ENCODE assay signal across 27 cellular contexts in the genomic region with DNA sequence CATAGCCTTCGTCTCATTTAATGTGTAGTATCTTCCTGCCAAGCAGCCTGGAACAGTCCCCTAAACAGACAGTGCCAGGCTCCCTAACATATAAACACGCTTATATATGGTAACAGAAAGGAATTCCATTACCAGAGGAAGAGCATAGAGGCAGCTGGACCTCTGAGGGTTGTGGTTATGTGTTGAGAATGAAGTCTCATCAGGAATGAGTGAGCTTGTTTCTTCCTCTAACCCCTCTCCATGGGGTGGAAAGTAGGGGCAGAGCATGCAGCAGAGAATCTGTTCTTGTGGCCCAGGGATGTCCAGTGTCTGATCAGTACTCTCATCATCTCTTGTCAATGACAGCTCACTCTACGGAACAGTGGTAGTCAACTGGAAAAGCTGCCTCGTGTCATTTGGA. TPM values are rescaled to one million over a fixed set of nuclear protein-coding genes. Genes with fewer than 3 reads are reported as not detected.
A peak's percentile ranks its signal among the peaks of the same experiment; 100 is the strongest.
DNase-seq lines count a peak whose midpoint lies in the region; ATAC-seq and TF ChIP-seq lines count a peak whose summit lies in the region.
"Had no signal": no experiment of that assay in that cellular context is flagged by ENCODE, and none has a peak within 500 bp of the region (broad histone marks: within the 10 kb centered on the region; RNA-seq: fewer than 3 reads in every experiment).

No MANE protein-coding gene starts in this region.

- peak overlapping the region; percentile 17 to 97 (median 66) for H3K27ac ChIP-seq in sigmoid colon
- H3K27ac ChIP-seq: 22Rv1, A549, BLaER1 had no signal

- 89 to 95% methylated on average over 4 of the region's 4 CpGs for whole genome bisulfite sequencing in sigmoid colon, 2 donors

- H3K9me3 ChIP-seq in sigmoid colon = no peaks in the 10 kb centered on the region
- H3K9me3 ChIP-seq: A549, BE2C, BLaER1 had no signal

- no peak for TF ChIP-seq CTCF in sigmoid colon (IDR thresholded peaks at IDR 0.05)

- no peaks in the 10 kb centered on the region for H3K9me3 Mint-ChIP-seq in activated CD4-positive, alpha-beta T cell treated with anti-CD3 and anti-CD28 coated beads, Interleukin-2, amount 10 ng/mL, durations not matched to agents 24 days and 14 days
- H3K9me3 Mint-ChIP-seq in activated CD4-positive, alpha-beta T cell treated with anti-CD3 and anti-CD28 coated beads, Interleukin-2, amount 10 ng/mL, durations not matched to agents 7 days and 5 days = no peaks in the 10 kb centered on the region
- H3K9me3 Mint-ChIP-seq: CD4-positive, CD25-positive, alpha-beta regulatory T cell; CD8-positive, alpha-beta memory T cell had no signal

- intact Hi-C loops in activated CD4-positive, alpha-beta T cell treated with anti-CD3 and anti-CD28 coated beads, Interleukin-2, amount 10 ng/mL, durations not matched to agents 24 days and 14 days (cut with micrococcal nuclease) = no loop called here
- intact Hi-C loops in sigmoid colon (cut with DNase I) = no loop called here

- H3K27me3 Mint-ChIP-seq in activated CD4-positive, alpha-beta T cell treated with anti-CD3 and anti-CD28 coated beads, Interleukin-2, amount 10 ng/mL, durations not matched to agents 24 days and 14 days = no peaks in the 10 kb centered on the region
- no peaks in the 10 kb centered on the region for H3K27me3 Mint-ChIP-seq in activated CD4-positive, alpha-beta T cell treated with anti-CD3 and anti-CD28 coated beads, Interleukin-2, amount 10 ng/mL, durations not matched to agents 7 days and 5 days

- peaks cover 0 to 13% (median 0%) of the 10 kb centered on the region in 4 donors for H3K36me3 ChIP-seq in sigmoid colon
- H3K36me3 ChIP-seq: BE2C, BLaER1 had no signal

- no peak for TF ChIP-seq EP300 in sigmoid colon (IDR thresholded peaks at IDR 0.05)

- no peak overlapping the region for H3K27ac Mint-ChIP-seq in activated CD4-positive, alpha-beta T cell treated with anti-CD3 and anti-CD28 coated beads, Interleukin-2, amount 10 ng/mL, durations not matched to agents 24 days and 14 days
- H3K27ac Mint-ChIP-seq in activated CD4-positive, alpha-beta T cell treated with anti-CD3 and anti-CD28 coated beads, Interleukin-2, amount 10 ng/mL, durations not matched to agents 7 days and 5 days = no peak overlapping the region
- H3K27ac Mint-ChIP-seq: CD4-positive, alpha-beta memory T cell; CD4-positive, CD25-positive, alpha-beta regulatory T cell; CD8-positive, alpha-beta memory T cell had no signal

- no peaks in the 10 kb centered on the region for H3K27me3 ChIP-seq in sigmoid colon
- H3K27me3 ChIP-seq: BE2C, BLaER1 had no signal

- H3K4me3 ChIP-seq in sigmoid colon = no peak overlapping the region
- H3K4me3 ChIP-seq: A549, BLaER1, GM12878 had no signal

- POLR2A ChIA-PET in activated CD4-positive, alpha-beta T cell treated with anti-CD3 and anti-CD28 coated beads, Interleukin-2, amount 10 ng/mL, durations not matched to agents 7 days and 5 days (lab: Charles Lee) = no interaction called here

- peak; percentile 15 for DNase-seq in activated CD4-positive, alpha-beta T cell treated with anti-CD3 and anti-CD28 coated beads, Interleukin-2, amount 10 ng/mL, durations not matched to agents 24 days and 14 days
- DNase-seq in activated CD4-positive, alpha-beta T cell treated with anti-CD3 and anti-CD28 coated beads, Interleukin-2, amount 10 ng/mL, durations not matched to agents 7 days and 5 days = no peak
- DNase-seq in fibroblast of peridontal ligament (ENCODE audit: extremely low read depth) = peak; percentile 23
- no peak for DNase-seq in sigmoid colon
- no peak for DNase-seq in stimulated activated CD4-positive, alpha-beta T cell treated with anti-CD3 and anti-CD28 coated beads, Interleukin-1b, Interleukin-23, amount 100 ng/mL, for 48 hours
- no peak for DNase-seq in AG20443 (ENCODE audit: low spot score)
- DNase-seq: BE2C; C1 segment of cervical spinal cord; CD4-positive, alpha-beta memory T cell; CD4-positive, CD25-positive, alpha-beta regulatory T cell; CD8-positive, alpha-beta memory T cell; COR-L47; DMS 273 treated with DMSO at 0.1 percent for 48 hours; DMS153; DMS53; DMS79; DND-41; EL; GDM1 had no signal

- H3K4me1 ChIP-seq in sigmoid colon = peaks cover 0 to 59% (median 47%) of the 10 kb centered on the region in 4 donors
- H3K4me1 ChIP-seq: A549, BE2C, BLaER1 had no signal

- no peaks in the 10 kb centered on the region for H3K4me1 Mint-ChIP-seq in activated CD4-positive, alpha-beta T cell treated with anti-CD3 and anti-CD28 coated beads, Interleukin-2, amount 10 ng/mL, durations not matched to agents 24 days and 14 days
- H3K4me1 Mint-ChIP-seq in activated CD4-positive, alpha-beta T cell treated with anti-CD3 and anti-CD28 coated beads, Interleukin-2, amount 10 ng/mL, durations not matched to agents 7 days and 5 days = no peaks in the 10 kb centered on the region
- H3K4me1 Mint-ChIP-seq: CD14-positive monocyte; CD4-positive, alpha-beta memory T cell; CD4-positive, CD25-positive, alpha-beta regulatory T cell; CD8-positive, alpha-beta memory T cell had no signal

- ATAC-seq in HG02798 (IDR thresholded peaks at IDR 0.05; ENCODE audit: poor library complexity, unreplicated experiment) = no peak
- ATAC-seq: A549, GM12878 had no signal

- CTCF ChIA-PET in activated CD4-positive, alpha-beta T cell treated with anti-CD3 and anti-CD28 coated beads, Interleukin-2, amount 10 ng/mL, durations not matched to agents 7 days and 5 days (lab: Charles Lee) = no interaction called here

- no peaks in the 10 kb centered on the region for H3K36me3 Mint-ChIP-seq in activated CD4-positive, alpha-beta T cell treated with anti-CD3 and anti-CD28 coated beads, Interleukin-2, amount 10 ng/mL, durations not matched to agents 24 days and 14 days (ENCODE audit: low read depth)
- no peaks in the 10 kb centered on the region for H3K36me3 Mint-ChIP-seq in activated CD4-positive, alpha-beta T cell treated with anti-CD3 and anti-CD28 coated beads, Interleukin-2, amount 10 ng/mL, durations not matched to agents 7 days and 5 days (ENCODE audit: low read depth)
- H3K36me3 Mint-ChIP-seq: CD14-positive monocyte; CD4-positive, alpha-beta memory T cell; CD4-positive, CD25-positive, alpha-beta regulatory T cell; CD8-positive, alpha-beta memory T cell had no signal

- no peak overlapping the region for H3K4me3 Mint-ChIP-seq in activated CD4-positive, alpha-beta T cell treated with anti-CD3 and anti-CD28 coated beads, Interleukin-2, amount 10 ng/mL, durations not matched to agents 24 days and 14 days
- H3K4me3 Mint-ChIP-seq in activated CD4-positive, alpha-beta T cell treated with anti-CD3 and anti-CD28 coated beads, Interleukin-2, amount 10 ng/mL, durations not matched to agents 7 days and 5 days = no peak overlapping the region
- H3K4me3 Mint-ChIP-seq: CD14-positive monocyte; CD4-positive, alpha-beta memory T cell; CD4-positive, CD25-positive, alpha-beta regulatory T cell; CD8-positive, alpha-beta memory T cell had no signal

- no peak for TF ChIP-seq POLR2A in sigmoid colon (IDR thresholded peaks at IDR 0.05)

RNA-seq across cellular contexts. Expression of a gene that starts 11.3 kb away (rescaled TPM):
- total RNA-seq in activated CD4-positive, alpha-beta T cell treated with anti-CD3 and anti-CD28 coated beads, Interleukin-2, amount 10 ng/mL, durations not matched to agents 24 days and 14 days = not detected in 2 replicates
- not detected for total RNA-seq in activated CD4-positive, alpha-beta T cell treated with anti-CD3 and anti-CD28 coated beads, Interleukin-2, amount 10 ng/mL, durations not matched to agents 7 days and 5 days
- 10 to 100 TPM; 36.0 to 85.3 (median 66.8) TPM for total RNA-seq in sigmoid colon
- polyA plus RNA-seq in sigmoid colon = 1 to 10 TPM; 1.2 to 4.7 (median 2.4) TPM
- total RNA-seq: A172; CD4-positive, alpha-beta memory T cell; CD8-positive, alpha-beta memory T cell; G401 had no signal
- polyA plus RNA-seq: A549 had no signal

Comparison
In these comparisons a context has a peak if more than half of its experiments do, and no peak if none do; other contexts are left out.
1. DNase-seq: peak in activated CD4-positive, alpha-beta T cell treated with anti-CD3 and anti-CD28 coated beads, Interleukin-2, amount 10 ng/mL, durations not matched to agents 24 days and 14 days (single experiment) and fibroblast of peridontal ligament (single experiment); none in activated CD4-positive, alpha-beta T cell treated with anti-CD3 and anti-CD28 coated beads, Interleukin-2, amount 10 ng/mL, durations not matched to agents 7 days and 5 days (single experiment), sigmoid colon (single experiment), stimulated activated CD4-positive, alpha-beta T cell treated with anti-CD3 and anti-CD28 coated beads, Interleukin-1b, Interleukin-23, amount 100 ng/mL, for 48 hours (single experiment) and AG20443 (single experiment).
2. RNA of a gene that starts 11.3 kb away (total RNA-seq): 36.0 to 85.3 TPM in sigmoid colon; not detected in activated CD4-positive, alpha-beta T cell treated with anti-CD3 and anti-CD28 coated beads, Interleukin-2, amount 10 ng/mL, durations not matched to agents 24 days and 14 days and not detected in activated CD4-positive, alpha-beta T cell treated with anti-CD3 and anti-CD28 coated beads, Interleukin-2, amount 10 ng/mL, durations not matched to agents 7 days and 5 days; every median in the first group is over 10 times any median in the second.